Comparison of ENCODE assay signal across 16 cellular contexts in the genomic region with DNA sequence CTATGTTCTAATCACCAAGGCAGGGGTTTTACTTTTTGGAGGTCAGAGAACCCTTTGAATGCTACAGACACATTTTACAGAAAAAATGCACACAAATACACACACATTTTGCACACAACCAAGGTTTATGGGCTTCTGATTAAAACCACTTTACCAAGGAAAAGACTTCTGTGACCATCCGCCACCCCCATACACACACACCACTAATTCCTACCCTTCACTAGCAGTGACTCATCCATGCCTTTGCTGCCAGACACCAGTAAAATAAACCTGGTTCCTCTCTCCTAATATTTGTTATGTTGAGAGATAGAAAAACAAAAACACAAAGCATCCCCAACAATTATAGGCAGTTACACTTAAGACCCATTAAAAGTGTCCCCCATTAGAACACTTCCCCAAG. TPM values are rescaled to one million over a fixed set of nuclear protein-coding genes. Genes with fewer than 3 reads are reported as not detected.
DNase-seq lines count a peak whose midpoint lies in the region; ATAC-seq and TF ChIP-seq lines count a peak whose summit lies in the region.
"Had no signal": no experiment of that assay in that cellular context is flagged by ENCODE, and none has a peak within 500 bp of the region (broad histone marks: within the 10 kb centered on the region; RNA-seq: fewer than 3 reads in every experiment).

No MANE protein-coding gene starts in this region.

- no peaks in the 10 kb centered on the region for H3K27me3 ChIP-seq in SK-N-SH (ENCODE audit: insufficient read depth)
- H3K27me3 ChIP-seq: SJCRH30 had no signal

- peak overlapping the region; percentile 45; the same call in 1 of the 2 replicates for H3K4me2 ChIP-seq in SK-N-SH

- H3K27me3 Mint-ChIP-seq in activated naive CD8-positive, alpha-beta T cell treated with anti-CD3 and anti-CD28 coated beads, Interleukin-2, amount 50 U/mL, for 24 hours, result peaks cover 7% of the 10 kb centered on the region
- H3K27me3 Mint-ChIP-seq in activated naive CD8-positive, alpha-beta T cell treated with anti-CD3 and anti-CD28 coated beads for 36 hours, result no peaks in the 10 kb centered on the region

- no peak overlapping the region for H3K9ac ChIP-seq in SK-N-SH

- H3K36me3 Mint-ChIP-seq in activated naive CD8-positive, alpha-beta T cell treated with anti-CD3 and anti-CD28 coated beads, Interleukin-2, amount 50 U/mL, for 24 hours (ENCODE audit: low read depth), result no peaks in the 10 kb centered on the region
- H3K36me3 Mint-ChIP-seq in activated naive CD8-positive, alpha-beta T cell treated with anti-CD3 and anti-CD28 coated beads for 36 hours, result no peaks in the 10 kb centered on the region
- H3K36me3 Mint-ChIP-seq: brain, WTC11 had no signal

- no peak overlapping the region for H3K4me3 Mint-ChIP-seq in activated naive CD8-positive, alpha-beta T cell treated with anti-CD3 and anti-CD28 coated beads, Interleukin-2, amount 50 U/mL, for 24 hours
- H3K4me3 Mint-ChIP-seq in activated naive CD8-positive, alpha-beta T cell treated with anti-CD3 and anti-CD28 coated beads for 36 hours, result no peak overlapping the region
- H3K4me3 Mint-ChIP-seq: brain, WTC11 had no signal

- no peak overlapping the region for H3K27ac Mint-ChIP-seq in activated naive CD8-positive, alpha-beta T cell treated with anti-CD3 and anti-CD28 coated beads, Interleukin-2, amount 50 U/mL, for 24 hours
- no peak overlapping the region for H3K27ac Mint-ChIP-seq in activated naive CD8-positive, alpha-beta T cell treated with anti-CD3 and anti-CD28 coated beads for 36 hours
- H3K27ac Mint-ChIP-seq: brain, WTC11 had no signal

- H3K9me2 ChIP-seq in SK-N-SH, result no peaks in the 10 kb centered on the region

- TF ChIP-seq CTCF in SK-N-SH (IDR thresholded peaks at IDR 0.05), result no peak
- no peak for TF ChIP-seq CTCF in fibroblast of pulmonary artery (IDR thresholded peaks at IDR 0.05; ENCODE audit: low read length, missing control alignments)

- H3K4me3 ChIP-seq in SK-N-SH (ENCODE audit: low read depth in 2 of 2, low read length in 1 of 2) (no peak overlapping the region), fibroblast of pulmonary artery (replicated peaks; ENCODE audit: low read depth, low read length) (no peak overlapping the region)
- H3K4me3 ChIP-seq: SJCRH30 had no signal

- H3K4me1 ChIP-seq in SK-N-SH (ENCODE audit: control insufficient read depth in 1 of 2, insufficient read depth in 2 of 2, low read depth in 1 of 2, low read length in 1 of 2), result peaks cover 5 to 12% of the 10 kb centered on the region in 2 experiments; a peak in 3 of 4 replicates
- H3K4me1 ChIP-seq: SJCRH30 had no signal

- ATAC-seq in activated naive CD8-positive, alpha-beta T cell treated with anti-CD3 and anti-CD28 coated beads, Interleukin-2, amount 50 U/mL, for 24 hours, result peak; percentile 57
- no peak for ATAC-seq in Right ventricle myocardium superior (ENCODE audit: poor library complexity)
- ATAC-seq: WTC11 had no signal

- POLR2A ChIA-PET in SK-N-SH (lab: Yijun Ruan, JAX), result no interaction called here

- no peaks in the 10 kb centered on the region for H3K79me2 ChIP-seq in SK-N-SH (ENCODE audit: insufficient read depth)

- TF ChIP-seq RAD21 in SK-N-SH (IDR thresholded peaks at IDR 0.05; ENCODE audit: low read length), result no peak

- intact Hi-C loops in Right ventricle myocardium superior (cut with DNase I), result no loop called here

- CTCF ChIA-PET in SK-N-SH (lab: Yijun Ruan, JAX), result interaction anchor here (1.0 to 5.6 kb wide), 3 partner anchors 12 to 83 kb away, joined by 4 to 96 read pairs (median 4); no protein-coding TSS in a partner anchor

- peaks cover 5% of the 10 kb centered on the region for H3F3A ChIP-seq in SK-N-SH (replicated peaks; ENCODE audit: insufficient read depth)

- peaks cover 4% of the 10 kb centered on the region for H3K4me1 Mint-ChIP-seq in activated naive CD8-positive, alpha-beta T cell treated with anti-CD3 and anti-CD28 coated beads, Interleukin-2, amount 50 U/mL, for 24 hours
- peaks cover 2% of the 10 kb centered on the region for H3K4me1 Mint-ChIP-seq in activated naive CD8-positive, alpha-beta T cell treated with anti-CD3 and anti-CD28 coated beads for 36 hours
- H3K4me1 Mint-ChIP-seq: WTC11 had no signal

- peak overlapping the region in 1 of 2 experiments; percentile 29; a peak in 1 of 4 replicates for H3K27ac ChIP-seq in SK-N-SH (ENCODE audit: low read depth in 2 of 2, low read length in 1 of 2)
- H3K27ac ChIP-seq: SJCRH30 had no signal

- H3K9me3 ChIP-seq in SK-N-SH, result no peaks in the 10 kb centered on the region
- H3K9me3 ChIP-seq: SJCRH30 had no signal

- DNase-seq in activated naive CD8-positive, alpha-beta T cell treated with anti-CD3 and anti-CD28 coated beads, Interleukin-2, amount 50 U/mL, for 24 hours, result no peak
- DNase-seq in activated naive CD8-positive, alpha-beta T cell treated with anti-CD3 and anti-CD28 coated beads for 36 hours, result no peak
- DNase-seq in SK-N-SH (no peak), fibroblast of pulmonary artery (ENCODE audit: low read depth) (peak; percentile 38), NCI-H2029 (lab: John Stamatoyannopoulos, UW) (no peak), Right ventricle myocardium superior (no peak), NCI-H748 treated with DMSO at 0.1 percent for 48 hours (lab: John Stamatoyannopoulos, UW) (no peak)
- no peak for DNase-seq in NK-92 treated with Interleukin-12 subunit alpha and Interleukin-12 subunit beta, amount 100 ng/mL, for 24 hours (lab: John Stamatoyannopoulos, UW)
- DNase-seq: head of caudate nucleus, nucleus accumbens, SJCRH30 had no signal

- no peak overlapping the region for H2AFZ ChIP-seq in SK-N-SH (ENCODE audit: low read depth)

- no peaks in the 10 kb centered on the region for H3K9me3 Mint-ChIP-seq in activated naive CD8-positive, alpha-beta T cell treated with anti-CD3 and anti-CD28 coated beads, Interleukin-2, amount 50 U/mL, for 24 hours
- no peaks in the 10 kb centered on the region for H3K9me3 Mint-ChIP-seq in activated naive CD8-positive, alpha-beta T cell treated with anti-CD3 and anti-CD28 coated beads for 36 hours
- H3K9me3 Mint-ChIP-seq: brain, WTC11 had no signal

- 59% methylated on average over 1 of the region's 1 CpG for WGBS in SK-N-SH (ENCODE audit: low lambda C conversion rate)

- TF ChIP-seq EP300 in SK-N-SH (IDR thresholded peaks at IDR 0.05; ENCODE audit: borderline replicate concordance in 1 of 2, low read depth in 1 of 2, low read length in 1 of 2), result no peak

- no peaks in the 10 kb centered on the region for H3K36me3 ChIP-seq in SK-N-SH (replicated peaks in 1 of 2; ENCODE audit: control insufficient read depth in 1 of 2, insufficient read depth in 2 of 2, low read length in 1 of 2)
- H3K36me3 ChIP-seq: SJCRH30 had no signal

- no peaks in the 10 kb centered on the region for H4K20me1 ChIP-seq in SK-N-SH (ENCODE audit: insufficient read depth)

TF ChIP-seq in SK-N-SH, 30 proteins besides CTCF, POLR2A, EP300 and RAD21:
- TF ChIP-seq JUND (IDR thresholded peaks at IDR 0.05), result peak; percentile 62
- peak; percentile 64; the same call in 1 of the 2 replicates for TF ChIP-seq FOSL2 (IDR thresholded peaks at IDR 0.05; ENCODE audit: borderline replicate concordance, low read depth)
- TF ChIP-seq TCF12 (IDR thresholded peaks at IDR 0.05), result peak; percentile 31; the same call in 1 of the 2 replicates
- TF ChIP-seq SMC3 (IDR thresholded peaks at IDR 0.05; ENCODE audit: low read depth, low read length), result no peak

RNA-seq across cellular contexts. Expression of gene PIGM, which starts 12.9 kb away (rescaled TPM):
- 1 to 10 TPM; 4.7 TPM for total RNA-seq in activated naive CD8-positive, alpha-beta T cell treated with anti-CD3 and anti-CD28 coated beads for 36 hours
- 4.0 and 5.1 TPM in 2 replicates for polyA plus RNA-seq in SK-N-SH (2012; rRNA removed)
- 5.5 and 6.0 TPM in 2 replicates for polyA plus RNA-seq in SK-N-SH (2012; cell fraction: cytosol; rRNA removed)
- polyA plus RNA-seq in SK-N-SH (2012; cell fraction: nucleus; rRNA removed), result 2.9 and 4.1 TPM in 2 replicates
- total RNA-seq in Right ventricle myocardium superior, result 2.0 TPM

RNA-seq across cellular contexts. Expression of gene KCNJ10, which starts 51.1 kb away (rescaled TPM):
- not detected for total RNA-seq in activated naive CD8-positive, alpha-beta T cell treated with anti-CD3 and anti-CD28 coated beads for 36 hours
- polyA plus RNA-seq in SK-N-SH (2012; rRNA removed), result 0.03 TPM in 1 of 2 replicates, not detected in the other
- not detected in 2 replicates for polyA plus RNA-seq in SK-N-SH (2012; cell fraction: cytosol; rRNA removed)
- polyA plus RNA-seq in SK-N-SH (2012; cell fraction: nucleus; rRNA removed), result not detected in 2 replicates
- 0.16 TPM for total RNA-seq in Right ventricle myocardium superior
- total RNA-seq: lower leg skin, ureter had no signal
- polyA plus RNA-seq: BJ had no signal
